22 cellular contexts compared by ENCODE assay signal in genomic region chr14:59238242-59238641, GRCh38. TPM values are rescaled to one million over a fixed set of nuclear protein-coding genes. Genes with fewer than 3 reads are reported as not detected.
DNase-seq lines count a peak whose midpoint lies in the region; ATAC-seq and TF ChIP-seq lines count a peak whose summit lies in the region.
"Had no signal": no experiment of that assay in that cellular context is flagged by ENCODE, and none has a peak within 500 bp of the region (broad histone marks: within the 10 kb centered on the region; RNA-seq: fewer than 3 reads in every experiment).

No MANE protein-coding gene starts in this region.

- no peak overlapping the region for H3K4ac ChIP-seq in mesenchymal stem cell (ENCODE audit: low read depth in 1 of 2, low read length in 2 of 2)

- peaks cover 20% of the 10 kb centered on the region for H3K79me1 ChIP-seq in mesenchymal stem cell (replicated peaks; ENCODE audit: low read length, poor library complexity, severe bottlenecking)

- H3K9ac ChIP-seq in mesenchymal stem cell (ENCODE audit: low read length) (peak overlapping the region; percentile 13), smooth muscle cell (ENCODE audit: low read depth) (no peak overlapping the region)

- H3K79me2 ChIP-seq in smooth muscle cell (ENCODE audit: low read depth) = peaks cover 78% of the 10 kb centered on the region

- no peak overlapping the region for H2AK5ac ChIP-seq in mesenchymal stem cell (ENCODE audit: low read length, severe bottlenecking)

- no peak overlapping the region for H2BK5ac ChIP-seq in mesenchymal stem cell (ENCODE audit: low read depth, low read length, poor library complexity, severe bottlenecking)

- peak overlapping the region in 1 of 2 experiments; percentile 66 for H2BK12ac ChIP-seq in mesenchymal stem cell (ENCODE audit: low read length in 2 of 2)

- H3K27me3 ChIP-seq in esophagus muscularis mucosa = no peaks in the 10 kb centered on the region
- no peaks in the 10 kb centered on the region for H3K27me3 ChIP-seq in mesenchymal stem cell (ENCODE audit: control insufficient read depth in 1 of 2, insufficient read depth in 1 of 2, low read length in 2 of 2)
- H3K27me3 ChIP-seq in smooth muscle cell (ENCODE audit: low read depth) = no peaks in the 10 kb centered on the region
- H3K27me3 ChIP-seq in SJCRH30 = no peaks in the 10 kb centered on the region
- H3K27me3 ChIP-seq: body of pancreas, MG63, spleen, upper lobe of left lung had no signal

- H3F3A ChIP-seq in smooth muscle cell (ENCODE audit: low read depth) = peaks cover 8% of the 10 kb centered on the region

- no peaks in the 10 kb centered on the region for H3K36me3 ChIP-seq in esophagus muscularis mucosa
- H3K36me3 ChIP-seq in mesenchymal stem cell (ENCODE audit: control insufficient read depth in 1 of 2, insufficient read depth in 2 of 2, low read depth in 1 of 2, low read length in 2 of 2) = no peaks in the 10 kb centered on the region
- no peaks in the 10 kb centered on the region for H3K36me3 ChIP-seq in smooth muscle cell (ENCODE audit: low read depth)
- H3K36me3 ChIP-seq in SJCRH30 = no peaks in the 10 kb centered on the region
- H3K36me3 ChIP-seq: MG63, spleen, upper lobe of left lung had no signal

- 53% methylated on average over 5 of the region's 5 CpGs for WGBS in esophagus muscularis mucosa
- WGBS in mesenchymal stem cell = 88% methylated on average over 5 of the region's 5 CpGs
- 32% methylated on average over 5 of the region's 5 CpGs for WGBS in smooth muscle cell (ENCODE audit: low lambda C conversion rate)

- H3K27ac ChIP-seq in esophagus muscularis mucosa (replicated peaks in 1 of 4) (peak overlapping the region; percentile 14 to 54 (median 32)), mesenchymal stem cell (ENCODE audit: low read length, poor library complexity, severe bottlenecking) (no peak overlapping the region), smooth muscle cell (ENCODE audit: low read depth) (peak overlapping the region; percentile 48), SJCRH30 (no peak overlapping the region), caudate nucleus (ENCODE audit: low read depth, low read length) (no peak overlapping the region)
- H3K27ac ChIP-seq: body of pancreas, epithelial cell of prostate, spleen, upper lobe of left lung had no signal

- intact Hi-C loops in esophagus muscularis mucosa (cut with DNase I) = no loop called here

- TF ChIP-seq EP300 in esophagus muscularis mucosa (IDR thresholded peaks at IDR 0.05) = no peak

- H3K14ac ChIP-seq in mesenchymal stem cell (ENCODE audit: low read length in 2 of 2) = no peak overlapping the region

- no peak overlapping the region for H4K91ac ChIP-seq in mesenchymal stem cell (ENCODE audit: low read length)

- H3K4me1 ChIP-seq in esophagus muscularis mucosa (peaks cover 57 to 77% (median 71%) of the 10 kb centered on the region in 4 donors), mesenchymal stem cell (ENCODE audit: control insufficient read depth, insufficient read depth, low read depth, low read length) (no peaks in the 10 kb centered on the region), smooth muscle cell (ENCODE audit: low read depth) (peaks cover 11% of the 10 kb centered on the region), SJCRH30 (no peaks in the 10 kb centered on the region)
- H3K4me1 ChIP-seq: body of pancreas had no signal

- H3K4me3 ChIP-seq in esophagus muscularis mucosa = no peak overlapping the region
- no peak overlapping the region for H3K4me3 ChIP-seq in mesenchymal stem cell (ENCODE audit: insufficient read depth in 1 of 2, low read depth in 1 of 2, low read length in 2 of 2)
- H3K4me3 ChIP-seq in smooth muscle cell = no peak overlapping the region
- H3K4me3 ChIP-seq in SJCRH30 = no peak overlapping the region
- H3K4me3 ChIP-seq: body of pancreas, MG63, spleen, upper lobe of left lung had no signal

- no peak overlapping the region for H2BK15ac ChIP-seq in mesenchymal stem cell (ENCODE audit: low read depth, poor library complexity, severe bottlenecking)

- H2AFZ ChIP-seq in mesenchymal stem cell (ENCODE audit: low read depth, low read length) (no peak overlapping the region), smooth muscle cell (ENCODE audit: low read depth) (no peak overlapping the region)

- ATAC-seq in HG03457 (IDR thresholded peaks at IDR 0.05; ENCODE audit: unreplicated experiment) = no peak
- ATAC-seq: activated T-cell treated with anti-CD3 and anti-CD28 coated beads, Interleukin-2, amount 50 U/mL, for 72 hours; body of pancreas had no signal

- H3K18ac ChIP-seq in mesenchymal stem cell (ENCODE audit: low read depth in 1 of 2, low read length in 2 of 2) = no peak overlapping the region

- H2BK120ac ChIP-seq in mesenchymal stem cell (ENCODE audit: low read depth, low read length) = no peak overlapping the region

- TF ChIP-seq CTCF in esophagus muscularis mucosa (IDR thresholded peaks at IDR 0.05) = no peak
- no peak for TF ChIP-seq CTCF in smooth muscle cell (IDR thresholded peaks at IDR 0.05; ENCODE audit: borderline replicate concordance, insufficient read depth, poor library complexity, severe bottlenecking)

- peaks cover 57% of the 10 kb centered on the region for H4K20me1 ChIP-seq in smooth muscle cell (ENCODE audit: low read depth)

- H3K4me2 ChIP-seq in mesenchymal stem cell (ENCODE audit: low read length, poor library complexity, severe bottlenecking) (no peak overlapping the region), smooth muscle cell (peak overlapping the region; percentile 74)

- H3K23ac ChIP-seq in mesenchymal stem cell (ENCODE audit: low read length in 2 of 2) = no peak overlapping the region

- DNase-seq in NCI-H2227 treated with DMSO at 0.1 percent for 48 hours (lab: John Stamatoyannopoulos, UW) (peak; percentile 70), esophagus muscularis mucosa (ENCODE audit: extremely low spot score) (no peak), mesenchymal stem cell (no peak), smooth muscle cell (lab: John Stamatoyannopoulos, UW; ENCODE audit: unreplicated experiment) (no peak), SJCRH30 (no peak), caudate nucleus (lab: John Stamatoyannopoulos, UW) (no peak)
- DNase-seq: activated CD4-positive, CD25-positive, alpha-beta regulatory T cell; activated naive CD4-positive, alpha-beta T cell; activated T-cell treated with anti-CD3 and anti-CD28 coated beads, Interleukin-2, amount 50 U/mL, for 72 hours; body of pancreas; DND-41; effector CD4-positive, alpha-beta T cell; HCEC 1CT; KG1; MG63; NCI-H510A treated with DMSO at 0.1 percent for 48 hours; NK-92 treated with Interleukin-12 subunit alpha and Interleukin-12 subunit beta, amount 100 ng/mL, for 24 hours; SHP77 treated with DMSO at 0.1 percent for 48 hours; spleen; upper lobe of left lung had no signal

- no peak overlapping the region for H4K8ac ChIP-seq in mesenchymal stem cell (ENCODE audit: low read length)

- no peak for TF ChIP-seq POLR2A in esophagus muscularis mucosa (IDR thresholded peaks at IDR 0.05; ENCODE audit: low read depth)

- H3K9me3 ChIP-seq in esophagus muscularis mucosa (no peaks in the 10 kb centered on the region), mesenchymal stem cell (ENCODE audit: control insufficient read depth, low read length) (no peaks in the 10 kb centered on the region), smooth muscle cell (replicated peaks; ENCODE audit: low read depth) (no peaks in the 10 kb centered on the region), SJCRH30 (replicated peaks) (peaks cover 3% of the 10 kb centered on the region; the same call in 1 of the 2 replicates)
- H3K9me3 ChIP-seq: body of pancreas, MG63, spleen, upper lobe of left lung had no signal

RNA-seq across cellular contexts. Expression of gene DAAM1, which starts 49.8 kb away (rescaled TPM):
- total RNA-seq in esophagus muscularis mucosa (100 to 1,000 TPM in 1 of 4 donors, 10 to 100 TPM in 3; 64.3 to 110 (median 72.5) TPM), smooth muscle cell (38.6 and 46.4 TPM in 2 replicates)
- polyA plus RNA-seq in mesenchymal stem cell (2013, experiment 1 of 2) = 10.1 TPM
- 11.0 TPM for polyA plus RNA-seq in mesenchymal stem cell (2013, experiment 2 of 2)
- polyA plus RNA-seq in smooth muscle cell = 10.9 and 26.4 TPM in 2 replicates
- 15.8 and 17.6 TPM in 2 replicates for total RNA-seq in SJCRH30 (2014; rRNA removed; shearing (Covaris generic))

Comparison
In these comparisons a context has a peak if more than half of its experiments do, and no peak if none do; other contexts are left out.
1. H3K27ac ChIP-seq: peak in esophagus muscularis mucosa (4 of 4) and smooth muscle cell (single experiment); none in mesenchymal stem cell (single experiment), SJCRH30 (single experiment) and caudate nucleus (single experiment).